In genomic region chr16:28826141-28826540, GRCh38 we compare ENCODE assay signal across 11 cellular contexts. TPM values are rescaled to one million over a fixed set of nuclear protein-coding genes. Genes with fewer than 3 reads are reported as not detected.
DNase-seq lines count a peak whose midpoint lies in the region; ATAC-seq and TF ChIP-seq lines count a peak whose summit lies in the region.
"Had no signal": no experiment of that assay in that cellular context is flagged by ENCODE, and none has a peak within 500 bp of the region (broad histone marks: within the 10 kb centered on the region; RNA-seq: fewer than 3 reads in every experiment).

No MANE protein-coding gene starts in this region.

- H3K9ac ChIP-seq in Loucy (ENCODE audit: low read depth, low read length, poor library complexity, severe bottlenecking) (peak overlapping the region; percentile 100), mammary epithelial cell (ENCODE audit: insufficient read depth, low read length) (no peak overlapping the region)

- H2AFZ ChIP-seq in Loucy (ENCODE audit: low read length) (no peak overlapping the region), mammary epithelial cell (ENCODE audit: low read depth, low read length) (no peak overlapping the region)

- intact Hi-C loops in mammary epithelial cell (cut with micrococcal nuclease), result loop anchor here (1.0 kb wide), 1 partner anchor 119 kb away; no protein-coding TSS in a partner anchor
- intact Hi-C loops in naive thymus-derived CD4-positive, alpha-beta T cell (cut with micrococcal nuclease), result no loop called here

- H3K4me2 ChIP-seq in Loucy (ENCODE audit: low read depth, low read length, poor library complexity, severe bottlenecking) (peak overlapping the region; percentile 82), mammary epithelial cell (ENCODE audit: insufficient read depth, low read depth, low read length) (peak overlapping the region; percentile 89)

- H3F3A ChIP-seq in Loucy (ENCODE audit: low read depth), result no peaks in the 10 kb centered on the region

- no peak overlapping the region for H3K27ac ChIP-seq in CD8-positive, alpha-beta memory T cell (ENCODE audit: low read depth, low read length)
- H3K27ac ChIP-seq in mammary epithelial cell (ENCODE audit: insufficient read depth, low read depth, low read length), result peak overlapping the region; percentile 94
- peak overlapping the region; percentile 94 for H3K27ac ChIP-seq in naive thymus-derived CD4-positive, alpha-beta T cell (ENCODE audit: low read depth, low read length)
- H3K27ac ChIP-seq: left ventricle myocardium inferior had no signal

- ATAC-seq in naive thymus-derived CD4-positive, alpha-beta T cell, result no peak

- POLR2A ChIA-PET in CD8-positive, alpha-beta memory T cell (lab: Charles Lee), result no interaction called here
- POLR2A ChIA-PET in naive thymus-derived CD4-positive, alpha-beta T cell (lab: Charles Lee), result interaction anchor here (0.6 to 1.6 kb wide), 4 partner anchors 9 to 119 kb away, joined by 3 to 5 read pairs (median 3); partner anchors contain the start of gene SH2B1

- H3K4me3 ChIP-seq in CD8-positive, alpha-beta memory T cell (ENCODE audit: low read length), result no peak overlapping the region
- peak overlapping the region; percentile 95 for H3K4me3 ChIP-seq in Loucy (ENCODE audit: low read length, poor library complexity, severe bottlenecking)
- H3K4me3 ChIP-seq in mammary epithelial cell (replicated peaks in 1 of 3; ENCODE audit: insufficient read depth in 1 of 3, low read depth in 2 of 3, low read length in 3 of 3), result peak overlapping the region in 2 of 3 experiments; percentile 6 to 10
- H3K4me3 ChIP-seq in naive thymus-derived CD4-positive, alpha-beta T cell (ENCODE audit: low read length), result no peak overlapping the region

- H3K9me2 ChIP-seq in Loucy (replicated peaks; ENCODE audit: low read depth, low read length), result no peaks in the 10 kb centered on the region

- peaks cover 29% of the 10 kb centered on the region for H3K4me1 ChIP-seq in CD8-positive, alpha-beta memory T cell (ENCODE audit: insufficient read depth, low read length)
- peaks cover 22% of the 10 kb centered on the region for H3K4me1 ChIP-seq in Loucy (ENCODE audit: insufficient read depth, low read length, poor library complexity, severe bottlenecking)
- H3K4me1 ChIP-seq in mammary epithelial cell (ENCODE audit: insufficient read depth, low read length), result peaks cover 37% of the 10 kb centered on the region
- peaks cover 19 to 20% of the 10 kb centered on the region in 2 donors for H3K4me1 ChIP-seq in naive thymus-derived CD4-positive, alpha-beta T cell (ENCODE audit: control insufficient read depth in 2 of 2, insufficient read depth in 2 of 2, low read length in 2 of 2)

- H3K79me2 ChIP-seq in Loucy (ENCODE audit: insufficient read depth, low read length), result peaks cover 88% of the 10 kb centered on the region
- peaks cover 95% of the 10 kb centered on the region for H3K79me2 ChIP-seq in mammary epithelial cell (ENCODE audit: insufficient read depth, low read length)

- H3K27me3 ChIP-seq in CD8-positive, alpha-beta memory T cell (ENCODE audit: insufficient read depth, low read length, poor library complexity, severe bottlenecking), result no peaks in the 10 kb centered on the region
- H3K27me3 ChIP-seq in Loucy (ENCODE audit: insufficient read depth, low read length, poor library complexity, severe bottlenecking), result peaks cover 8% of the 10 kb centered on the region
- no peaks in the 10 kb centered on the region for H3K27me3 ChIP-seq in mammary epithelial cell (ENCODE audit: insufficient read depth, low read length)
- H3K27me3 ChIP-seq in naive thymus-derived CD4-positive, alpha-beta T cell (ENCODE audit: control insufficient read depth in 2 of 2, insufficient read depth in 2 of 2, low read length in 2 of 2), result no peaks in the 10 kb centered on the region

- peak overlapping the region; percentile 51 to 99 (median 84) for H3K27ac Mint-ChIP-seq in CD8-positive, alpha-beta memory T cell
- H3K27ac Mint-ChIP-seq in naive thymus-derived CD4-positive, alpha-beta T cell, result peak overlapping the region in 8 of 9 donors; percentile 10 to 100 (median 57)

- H3K4me3 Mint-ChIP-seq in CD8-positive, alpha-beta memory T cell, result peak overlapping the region in 4 of 7 donors; percentile 23 to 75 (median 62)
- peak overlapping the region; percentile 19 to 98 (median 56) for H3K4me3 Mint-ChIP-seq in naive thymus-derived CD4-positive, alpha-beta T cell

- H3K27me3 Mint-ChIP-seq in CD8-positive, alpha-beta memory T cell, result peaks cover 0 to 6% of the 10 kb centered on the region in 2 donors
- peaks cover 0 to 4% (median 0%) of the 10 kb centered on the region in 5 donors for H3K27me3 Mint-ChIP-seq in naive thymus-derived CD4-positive, alpha-beta T cell

- DNase-seq in CD8-positive, alpha-beta memory T cell, result no peak
- DNase-seq in mammary epithelial cell (peak; percentile 59), NCI-H187 (lab: John Stamatoyannopoulos, UW) (no peak), AG08395 (ENCODE audit: low spot score) (no peak)
- no peak for DNase-seq in naive thymus-derived CD4-positive, alpha-beta T cell
- DNase-seq in effector CD4-positive, alpha-beta T cell, result no peak
- DNase-seq: activated CD8-positive, alpha-beta memory T cell treated with anti-CD3 and anti-CD28 coated beads, Interleukin-2, amount 50 U/mL, for 48 hours; left ventricle myocardium inferior; NCI-H1417; SHP77 treated with DMSO at 0.1 percent for 48 hours had no signal

- dilution Hi-C loops in mammary epithelial cell (cut with HindIII; ENCODE audit: low sequenced_read_pairs), result no loop called here

- H3K9me3 Mint-ChIP-seq in CD8-positive, alpha-beta memory T cell, result peaks cover 0 to 3% (median 0%) of the 10 kb centered on the region in 5 donors
- H3K9me3 Mint-ChIP-seq in naive thymus-derived CD4-positive, alpha-beta T cell, result peaks cover 0 to 5% (median 0%) of the 10 kb centered on the region in 11 donors

- H4K20me1 ChIP-seq in Loucy (ENCODE audit: insufficient read depth, low read length, poor library complexity, severe bottlenecking) (peaks cover 74% of the 10 kb centered on the region), mammary epithelial cell (ENCODE audit: insufficient read depth, low read length) (no peaks in the 10 kb centered on the region)

- WGBS in mammary epithelial cell (ENCODE audit: low coverage, missing lambda C conversion rate), result 16% methylated on average over 4 of the region's 6 CpGs

- H3K4me1 Mint-ChIP-seq in CD8-positive, alpha-beta memory T cell, result peaks cover 34 to 50% (median 40%) of the 10 kb centered on the region in 3 donors
- peaks cover 14 to 54% (median 47%) of the 10 kb centered on the region in 7 donors for H3K4me1 Mint-ChIP-seq in naive thymus-derived CD4-positive, alpha-beta T cell

- peaks cover 14 to 70% (median 17%) of the 10 kb centered on the region in 3 donors for H3K36me3 Mint-ChIP-seq in CD8-positive, alpha-beta memory T cell
- peaks cover 9 to 49% (median 22%) of the 10 kb centered on the region in 5 donors for H3K36me3 Mint-ChIP-seq in naive thymus-derived CD4-positive, alpha-beta T cell

- in situ Hi-C loops in mammary epithelial cell (cut with MboI; ENCODE audit: low sequenced_read_pairs in 2 of 2), result no loop called here

- TF ChIP-seq CTCF in Loucy (conservative IDR thresholded peaks at IDR 0.05; ENCODE audit: low read length), result no peak
- TF ChIP-seq CTCF in mammary epithelial cell (conservative IDR thresholded peaks at IDR 0.05 in 1 of 2, IDR thresholded peaks at IDR 0.05 in 1 of 2; ENCODE audit: extremely low read depth in 1 of 2, insufficient read depth in 1 of 2, low read depth in 1 of 2, low read length in 2 of 2), result peak; percentile 35 to 49

- peaks cover 52% of the 10 kb centered on the region for H3K36me3 ChIP-seq in CD8-positive, alpha-beta memory T cell (ENCODE audit: insufficient read depth, low read length)
- H3K36me3 ChIP-seq in Loucy (ENCODE audit: insufficient read depth, low read length), result peaks cover 67% of the 10 kb centered on the region
- peaks cover 43% of the 10 kb centered on the region for H3K36me3 ChIP-seq in mammary epithelial cell (ENCODE audit: insufficient read depth, low read length)
- H3K36me3 ChIP-seq in naive thymus-derived CD4-positive, alpha-beta T cell (ENCODE audit: control insufficient read depth in 2 of 3, insufficient read depth in 3 of 3, low read length in 3 of 3), result peaks cover 34 to 68% (median 37%) of the 10 kb centered on the region in 3 experiments

- H3K9me3 ChIP-seq in CD8-positive, alpha-beta memory T cell (ENCODE audit: low read length), result no peaks in the 10 kb centered on the region
- no peaks in the 10 kb centered on the region for H3K9me3 ChIP-seq in Loucy (ENCODE audit: insufficient read depth, low read depth, low read length)
- no peaks in the 10 kb centered on the region for H3K9me3 ChIP-seq in mammary epithelial cell (replicated peaks; ENCODE audit: insufficient read depth, low read length)
- H3K9me3 ChIP-seq in naive thymus-derived CD4-positive, alpha-beta T cell (ENCODE audit: control insufficient read depth in 2 of 3, low read length in 3 of 3), result no peaks in the 10 kb centered on the region
- H3K9me3 ChIP-seq: left ventricle myocardium inferior had no signal

- BruUV-seq in mammary epithelial cell (replicated peaks; lab: Mats Ljungman, UMichigan), result no TSS peak

- CTCF ChIA-PET in CD8-positive, alpha-beta memory T cell (lab: Charles Lee), result no interaction called here
- CTCF ChIA-PET in mammary epithelial cell (lab: Charles Lee; ENCODE audit: low non-redundant PET), result no interaction called here
- CTCF ChIA-PET in naive thymus-derived CD4-positive, alpha-beta T cell (lab: Charles Lee), result no interaction called here

RNA-seq across cellular contexts. Expression of gene ATXN2L, which starts 3.3 kb away (rescaled TPM):
- total RNA-seq in CD8-positive, alpha-beta memory T cell, result 100 to 1,000 TPM; 266 to 267 TPM
- 31.0 TPM for polyA plus RNA-seq in CD8-positive, alpha-beta memory T cell
- 100 to 1,000 TPM in 1 of 2 donors, 10 to 100 TPM in 1; 80.5 to 247 TPM for total RNA-seq in mammary epithelial cell
- 33.5 TPM for polyA plus RNA-seq in mammary epithelial cell
- 123 TPM for polyA minus RNA-seq in mammary epithelial cell
- total RNA-seq in naive thymus-derived CD4-positive, alpha-beta T cell, result 100 to 1,000 TPM; 274 to 374 (median 310) TPM
- polyA plus RNA-seq in naive thymus-derived CD4-positive, alpha-beta T cell, result 10 to 100 TPM; 19.7 to 38.8 TPM

RNA-seq across cellular contexts. Expression of gene TUFM, which starts 20.0 kb away (rescaled TPM):
- total RNA-seq in CD8-positive, alpha-beta memory T cell, result 100 to 1,000 TPM; 320 to 347 TPM
- polyA plus RNA-seq in CD8-positive, alpha-beta memory T cell, result 146 TPM
- total RNA-seq in mammary epithelial cell, result 100 to 1,000 TPM in 1 of 2 donors, 10 to 100 TPM in 1; 94.9 to 142 TPM
- 144 TPM for polyA plus RNA-seq in mammary epithelial cell
- polyA minus RNA-seq in mammary epithelial cell, result 126 TPM
- 100 to 1,000 TPM in 2 of 5 experiments, 10 to 100 TPM in 3; 89.7 to 140 (median 95.2) TPM for total RNA-seq in naive thymus-derived CD4-positive, alpha-beta T cell
- polyA plus RNA-seq in naive thymus-derived CD4-positive, alpha-beta T cell, result 100 to 1,000 TPM; 125 to 139 TPM

RNA-seq across cellular contexts. Expression of gene SH2B1, which starts 37.5 kb away (rescaled TPM):
- total RNA-seq in CD8-positive, alpha-beta memory T cell, result 10 to 100 TPM; 39.6 to 44.7 TPM
- 3.5 TPM for polyA plus RNA-seq in CD8-positive, alpha-beta memory T cell
- total RNA-seq in mammary epithelial cell, result 10 to 100 TPM; 12.0 to 40.6 TPM
- polyA plus RNA-seq in mammary epithelial cell, result 18.2 TPM
- 14.9 TPM for polyA minus RNA-seq in mammary epithelial cell
- 100 to 1,000 TPM in 2 of 5 experiments, 10 to 100 TPM in 3; 66.8 to 145 (median 77.8) TPM for total RNA-seq in naive thymus-derived CD4-positive, alpha-beta T cell
- polyA plus RNA-seq in naive thymus-derived CD4-positive, alpha-beta T cell, result 1 to 10 TPM; 1.9 to 3.1 TPM

RNA-seq across cellular contexts. Expression of gene ATP2A1, which starts 52.1 kb away (rescaled TPM):
- total RNA-seq in CD8-positive, alpha-beta memory T cell, result 1 to 10 TPM; 1.9 to 2.1 TPM
- not detected for polyA plus RNA-seq in CD8-positive, alpha-beta memory T cell
- 1 to 10 TPM in 1 of 2 donors, under 1 TPM in 1; 0.17 to 1.2 TPM for total RNA-seq in mammary epithelial cell
- 0.43 TPM for polyA plus RNA-seq in mammary epithelial cell
- not detected for polyA minus RNA-seq in mammary epithelial cell
- 1 to 10 TPM in 2 of 5 experiments, under 1 TPM in 3; 0.32 to 1.6 (median 0.89) TPM for total RNA-seq in naive thymus-derived CD4-positive, alpha-beta T cell
- polyA plus RNA-seq in naive thymus-derived CD4-positive, alpha-beta T cell, result not detected

Comparison
In these comparisons a context has a peak if more than half of its experiments do, and no peak if none do; other contexts are left out.
1. H3K4me3 ChIP-seq: peak in Loucy (single experiment) and mammary epithelial cell (2 of 3); none in CD8-positive, alpha-beta memory T cell (single experiment) and naive thymus-derived CD4-positive, alpha-beta T cell (single experiment).